ENCODE assay signal across 7 cellular contexts in genomic region chr17:67349420-67349819, GRCh38.
"Had no signal": no experiment of that assay in that cellular context is flagged by ENCODE, and none has a peak within 500 bp of the region (broad histone marks: within the 10 kb centered on the region; RNA-seq: fewer than 3 reads in every experiment).

No MANE protein-coding gene starts in this region.

- ATAC-seq: GM12878 had no signal

- FAIRE-seq: GM12878, GM12891, GM12892, GM18507, GM19239 had no signal

- DNase-seq: GDM1, GF-D8 had no signal

- H3K4me3 ChIP-seq: GM12878 had no signal
